In genomic region chr7:39833865-39834634, GRCh38 we compare ENCODE assay signal across 8 cellular contexts.
A peak's percentile ranks its signal among the peaks of the same experiment; 100 is the strongest.
DNase-seq lines count a peak whose midpoint lies in the region; ATAC-seq and TF ChIP-seq lines count a peak whose summit lies in the region.
"Not testable (repeated sequence)": the region's sequence is repeated elsewhere in the genome, so short reads cannot be mapped to it uniquely, and the experiment has no call there.

No MANE protein-coding gene starts in this region.

- H3K9me2 ChIP-seq in SK-N-SH: not testable (repeated sequence)

- not testable (repeated sequence) for H3K9ac ChIP-seq in SK-N-SH; iPS-15b (ENCODE audit: low read depth, low read length)

- not testable (repeated sequence) for TF ChIP-seq EP300 in SK-N-SH (IDR thresholded peaks at IDR 0.05; ENCODE audit: borderline replicate concordance in 1 of 2, low read depth in 1 of 2, low read length in 1 of 2); sigmoid colon (IDR thresholded peaks at IDR 0.05)

- not testable (repeated sequence) for H3K27ac Mint-ChIP-seq in Caco-2 (ENCODE audit: unreplicated experiment); activated naive CD8-positive, alpha-beta T cell; effector memory CD8-positive, alpha-beta T cell; naive thymus-derived CD8-positive, alpha-beta T cell

- H3K9me3 Mint-ChIP-seq in Caco-2 (ENCODE audit: unreplicated experiment); activated naive CD8-positive, alpha-beta T cell (ENCODE audit: low read depth); effector memory CD8-positive, alpha-beta T cell; naive thymus-derived CD8-positive, alpha-beta T cell: not testable (repeated sequence)

- 93% methylated on average over 31 of the region's 36 CpGs for WGBS in SK-N-SH (ENCODE audit: low lambda C conversion rate)
- WGBS in sigmoid colon, 2 donors: 56 to 70% methylated on average over 36 of the region's 36 CpGs

- H3K4me2 ChIP-seq in SK-N-SH: peak overlapping the region; percentile 73; the same call in 1 of the 2 replicates

- not testable (repeated sequence) for ATAC-seq in effector memory CD8-positive, alpha-beta T cell (replicated peaks); naive thymus-derived CD8-positive, alpha-beta T cell; upper lobe of right lung

- not testable (repeated sequence) for TF ChIP-seq POLR2A in sigmoid colon (IDR thresholded peaks at IDR 0.05)

- H3K27ac ChIP-seq in SK-N-SH (ENCODE audit: low read depth in 2 of 2, low read length in 1 of 2); sigmoid colon; upper lobe of right lung: not testable (repeated sequence)

- DNase-seq in Caco-2; SK-N-SH; effector memory CD8-positive, alpha-beta T cell; naive thymus-derived CD8-positive, alpha-beta T cell; sigmoid colon; upper lobe of right lung: not testable (repeated sequence)

- H3K4me3 ChIP-seq in Caco-2 (ENCODE audit: low read depth, low read length): not testable (repeated sequence)
- peak overlapping the region in 1 of 2 experiments; percentile 52; a peak in 1 of 4 replicates for H3K4me3 ChIP-seq in SK-N-SH (ENCODE audit: low read depth in 2 of 2, low read length in 1 of 2)
- peak overlapping the region; percentile 56 for H3K4me3 ChIP-seq in iPS-15b (ENCODE audit: low read depth, low read length)
- H3K4me3 ChIP-seq in sigmoid colon: peak overlapping the region; percentile 34 to 52 (median 48)
- peak overlapping the region; percentile 45 for H3K4me3 ChIP-seq in upper lobe of right lung

- not testable (repeated sequence) for H3K9me3 ChIP-seq in Caco-2; SK-N-SH; iPS-15b (ENCODE audit: control insufficient read depth, insufficient read depth, low read length); sigmoid colon; upper lobe of right lung

- peak overlapping the region; percentile 38 for H3K4me3 Mint-ChIP-seq in Caco-2 (ENCODE audit: unreplicated experiment)
- H3K4me3 Mint-ChIP-seq in activated naive CD8-positive, alpha-beta T cell: peak overlapping the region; percentile 73
- peak overlapping the region; percentile 43 to 55 for H3K4me3 Mint-ChIP-seq in effector memory CD8-positive, alpha-beta T cell
- H3K4me3 Mint-ChIP-seq in naive thymus-derived CD8-positive, alpha-beta T cell: peak overlapping the region; percentile 43 to 75 (median 54)

- H3K27me3 ChIP-seq in Caco-2 (replicated peaks; ENCODE audit: control insufficient read depth, insufficient read depth, low read length); SK-N-SH (ENCODE audit: insufficient read depth): not testable (repeated sequence)
- H3K27me3 ChIP-seq in iPS-15b (ENCODE audit: control insufficient read depth, insufficient read depth, low read length) (peaks cover 51% of the 10 kb centered on the region), sigmoid colon (peaks cover 0 to 17% (median 6%) of the 10 kb centered on the region in 3 donors), upper lobe of right lung (peaks cover 70% of the 10 kb centered on the region)

- not testable (repeated sequence) for H4K20me1 ChIP-seq in SK-N-SH (ENCODE audit: insufficient read depth)

- not testable (repeated sequence) for TF ChIP-seq RAD21 in SK-N-SH (IDR thresholded peaks at IDR 0.05; ENCODE audit: low read length)

- peaks cover 15% of the 10 kb centered on the region for H3K27me3 Mint-ChIP-seq in Caco-2 (ENCODE audit: insufficient read depth, unreplicated experiment)
- H3K27me3 Mint-ChIP-seq in activated naive CD8-positive, alpha-beta T cell: peaks cover 41% of the 10 kb centered on the region
- H3K27me3 Mint-ChIP-seq in effector memory CD8-positive, alpha-beta T cell: peaks cover 45 to 46% of the 10 kb centered on the region in 2 donors
- peaks cover 28 to 56% (median 52%) of the 10 kb centered on the region in 5 donors for H3K27me3 Mint-ChIP-seq in naive thymus-derived CD8-positive, alpha-beta T cell

- not testable (repeated sequence) for H3F3A ChIP-seq in SK-N-SH (replicated peaks; ENCODE audit: insufficient read depth)

- H3K4me1 Mint-ChIP-seq in Caco-2 (ENCODE audit: low read depth, unreplicated experiment); activated naive CD8-positive, alpha-beta T cell (ENCODE audit: low read depth); effector memory CD8-positive, alpha-beta T cell (ENCODE audit: low read depth in 2 of 2); naive thymus-derived CD8-positive, alpha-beta T cell: not testable (repeated sequence)

- H3K36me3 ChIP-seq in Caco-2 (ENCODE audit: control insufficient read depth, insufficient read depth, low read length); SK-N-SH (replicated peaks in 1 of 2; ENCODE audit: control insufficient read depth in 1 of 2, insufficient read depth in 2 of 2, low read length in 1 of 2); iPS-15b (ENCODE audit: control insufficient read depth, insufficient read depth, low read length); sigmoid colon; upper lobe of right lung: not testable (repeated sequence)

- TF ChIP-seq CTCF in Caco-2 (IDR thresholded peaks at IDR 0.05; ENCODE audit: insufficient read depth in 1 of 2, low read depth in 1 of 2, low read length in 1 of 2, severe bottlenecking in 1 of 2, unreplicated experiment in 1 of 2); SK-N-SH (IDR thresholded peaks at IDR 0.05); sigmoid colon (IDR thresholded peaks at IDR 0.05); upper lobe of right lung (IDR thresholded peaks at IDR 0.05): not testable (repeated sequence)

- not testable (repeated sequence) for H3K79me2 ChIP-seq in SK-N-SH (ENCODE audit: insufficient read depth)

- not testable (repeated sequence) for H3K36me3 Mint-ChIP-seq in Caco-2 (ENCODE audit: insufficient read depth, unreplicated experiment); activated naive CD8-positive, alpha-beta T cell; effector memory CD8-positive, alpha-beta T cell (ENCODE audit: insufficient read depth); naive thymus-derived CD8-positive, alpha-beta T cell

- H2AFZ ChIP-seq in SK-N-SH (ENCODE audit: low read depth): peak overlapping the region; percentile 44; the same call in 1 of the 2 replicates

- BruUV-seq in Caco-2 (replicated peaks; lab: Mats Ljungman, UMichigan): not testable (repeated sequence)

- H3K4me1 ChIP-seq in Caco-2; SK-N-SH (ENCODE audit: control insufficient read depth in 1 of 2, insufficient read depth in 2 of 2, low read depth in 1 of 2, low read length in 1 of 2); iPS-15b (ENCODE audit: control insufficient read depth, insufficient read depth, low read length); sigmoid colon; upper lobe of right lung: not testable (repeated sequence)

- intact Hi-C loops in Caco-2 (cut with micrococcal nuclease; ENCODE audit: unreplicated experiment); sigmoid colon (cut with DNase I); upper lobe of right lung (cut with DNase I): not testable (repeated sequence)

- POLR2A ChIA-PET in Caco-2 (lab: Charles Lee); SK-N-SH (lab: Yijun Ruan, JAX); naive thymus-derived CD8-positive, alpha-beta T cell (lab: Charles Lee): not testable (repeated sequence)

- CTCF ChIA-PET in Caco-2 (lab: Charles Lee): not testable (repeated sequence)
- CTCF ChIA-PET in SK-N-SH (lab: Yijun Ruan, JAX): interaction anchor here (0.9 kb wide), 1 partner anchor 27 kb away, joined by 3 read pairs; no protein-coding TSS in a partner anchor
